Comparison of ENCODE assay signal across 9 cellular contexts in the genomic region with DNA sequence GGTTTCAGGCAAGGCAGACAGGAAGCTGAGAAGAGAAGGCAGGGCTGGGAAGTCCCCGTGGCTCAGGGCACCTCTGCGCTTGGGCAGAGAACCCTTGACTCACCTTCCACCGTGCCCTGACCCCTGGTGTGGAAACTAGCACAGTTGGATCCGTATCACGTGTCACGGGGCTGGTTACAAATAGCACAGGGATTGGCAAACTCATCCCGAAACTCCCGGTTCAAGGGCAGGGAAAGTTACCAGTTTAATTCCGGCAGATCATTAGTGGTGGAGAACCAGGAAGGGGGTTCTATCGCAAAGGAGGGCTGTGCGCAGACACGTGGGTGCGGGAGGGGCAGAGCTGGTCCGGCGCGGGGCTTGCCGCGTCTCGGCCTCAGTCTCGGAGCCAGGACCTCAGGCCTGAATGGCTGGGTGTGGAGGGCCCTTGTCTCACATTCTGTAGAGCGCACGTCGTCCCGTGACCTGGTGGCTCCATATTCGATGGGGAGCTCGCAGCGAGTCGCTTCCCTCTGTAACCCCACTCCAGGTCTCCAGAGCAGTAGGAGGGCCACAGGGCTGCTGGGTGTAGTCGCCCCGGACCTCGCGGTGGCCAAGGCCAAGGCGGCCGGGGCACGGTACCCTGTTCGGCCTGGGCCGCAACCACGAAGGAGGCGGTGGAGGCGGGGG. TPM values are rescaled to one million over a fixed set of nuclear protein-coding genes. Genes with fewer than 3 reads are reported as not detected.
A peak's percentile ranks its signal among the peaks of the same experiment; 100 is the strongest.
DNase-seq lines count a peak whose midpoint lies in the region; ATAC-seq, FAIRE-seq and TF ChIP-seq lines count a peak whose summit lies in the region.
"Had no signal": no experiment of that assay in that cellular context is flagged by ENCODE, and none has a peak within 500 bp of the region (broad histone marks: within the 10 kb centered on the region; RNA-seq: fewer than 3 reads in every experiment).

No MANE protein-coding gene starts in this region.

- 44% methylated on average over 12 of the region's 40 CpGs; no CpG with 5 or more reads in 1 of the 2 experiments for WGBS in IMR-90 (ENCODE audit: extremely low coverage in 2 of 2, insufficient read length in 1 of 2), 2 experiments
- WGBS in HepG2 (ENCODE audit: low lambda C conversion rate) = 34% methylated on average over 10 of the region's 40 CpGs

- TF ChIP-seq RAD21 in IMR-90 (IDR thresholded peaks at IDR 0.05; ENCODE audit: low read length) = no peak
- TF ChIP-seq RAD21 in HepG2 (CRISPR knock-in tag; IDR thresholded peaks at IDR 0.05) = no peak

- no peak overlapping the region for H3K18ac ChIP-seq in IMR-90 (ENCODE audit: low read depth, low read length)

- no peak overlapping the region for H2BK15ac ChIP-seq in IMR-90 (ENCODE audit: low read depth, low read length)

- H2BK120ac ChIP-seq in IMR-90 (ENCODE audit: low read depth, low read length) = no peak overlapping the region

- DNase-seq in IMR-90 = no peak
- no peak for DNase-seq in central memory CD8-positive, alpha-beta T cell (ENCODE audit: low spot score in 2 of 2)
- no peak for DNase-seq in HepG2 (ENCODE audit: low spot score)
- DNase-seq in stimulated activated naive B cell treated with anti-CD40 and anti-IgM and Interleukin-4, amounts not matched to agents 10 μg/mL and 1 μg/mL and 100 μg/mL, for 72 hours = no peak
- no peak for DNase-seq in NCI-H1694 treated with DMSO at 0.1 percent for 48 hours (lab: John Stamatoyannopoulos, UW)
- DNase-seq in NCI-H524 (lab: John Stamatoyannopoulos, UW) = no peak
- DNase-seq in NCI-H2196 treated with DMSO at 0.1 percent for 48 hours (lab: John Stamatoyannopoulos, UW; ENCODE audit: unreplicated experiment) = no peak

- POLR2A ChIA-PET in IMR-90 (lab: Charles Lee; ENCODE audit: unreplicated experiment) (no interaction called here), HepG2 (lab: Yijun Ruan, JAX) (no interaction called here)

- in situ Hi-C loops in IMR-90 (cut with MboI; ENCODE audit: low sequenced_read_pairs) = no loop called here
- in situ Hi-C loops in HepG2 (cut with HindIII; ENCODE audit: extremely low pct_ligation_motif_present, low pct_unique_long_range_greater_than_20kb) = no loop called here

- H2AK5ac ChIP-seq in IMR-90 (ENCODE audit: low read depth, low read length) = peak overlapping the region; percentile 47

- H2AK9ac ChIP-seq in IMR-90 (replicated peaks; ENCODE audit: low read depth, low read length, poor library complexity) = peak overlapping the region; percentile 63

- H3K4me3 Mint-ChIP-seq in central memory CD8-positive, alpha-beta T cell = peak overlapping the region; percentile 70
- peak overlapping the region; percentile 39 to 53 for H3K4me3 Mint-ChIP-seq in stimulated activated naive B cell treated with anti-CD40 and anti-IgM and Interleukin-4, amounts not matched to agents 10 μg/mL and 1 μg/mL and 100 μg/mL, for 72 hours

- no peak overlapping the region for H3K27ac Mint-ChIP-seq in central memory CD8-positive, alpha-beta T cell (ENCODE audit: low read depth)
- no peak overlapping the region for H3K27ac Mint-ChIP-seq in stimulated activated naive B cell treated with anti-CD40 and anti-IgM and Interleukin-4, amounts not matched to agents 10 μg/mL and 1 μg/mL and 100 μg/mL, for 72 hours

- BruUV-seq in IMR-90 (replicated peaks; lab: Mats Ljungman, UMichigan) (no TSS peak), HepG2 (replicated peaks; lab: Mats Ljungman, UMichigan) (no TSS peak)

- ATAC-seq in IMR-90 (ENCODE audit: low read depth) = no peak
- peak; percentile 46 for ATAC-seq in central memory CD8-positive, alpha-beta T cell (replicated peaks; ENCODE audit: extremely low read depth, poor library complexity, severe bottlenecking)
- ATAC-seq in HepG2 = peak; percentile 18
- peak; percentile 44 to 68 for ATAC-seq in stimulated activated naive B cell treated with anti-CD40 and anti-IgM and Interleukin-4, amounts not matched to agents 10 μg/mL and 1 μg/mL and 100 μg/mL, for 72 hours (replicated peaks)
- ATAC-seq in HG02763 (IDR thresholded peaks at IDR 0.05; ENCODE audit: unreplicated experiment) = no peak

- intact Hi-C loops in IMR-90 (cut with micrococcal nuclease) (no loop called here), HepG2 (cut with micrococcal nuclease; ENCODE audit: unreplicated experiment) (no loop called here)

- H3K9me3 ChIP-seq in IMR-90 (ENCODE audit: control insufficient read depth, insufficient read depth, low read length) (peaks cover 3% of the 10 kb centered on the region), HepG2 (ENCODE audit: low read length) (no peaks in the 10 kb centered on the region)

- H3K4me1 Mint-ChIP-seq in central memory CD8-positive, alpha-beta T cell = peaks cover 33% of the 10 kb centered on the region
- H3K4me1 Mint-ChIP-seq in stimulated activated naive B cell treated with anti-CD40 and anti-IgM and Interleukin-4, amounts not matched to agents 10 μg/mL and 1 μg/mL and 100 μg/mL, for 72 hours = peaks cover 9% of the 10 kb centered on the region in 2 donors

- H2BK5ac ChIP-seq in IMR-90 (ENCODE audit: low read depth, low read length, poor library complexity, severe bottlenecking) = no peak overlapping the region

- TF ChIP-seq POLR2A in IMR-90 (IDR thresholded peaks at IDR 0.05; ENCODE audit: low read depth, low read length) = no peak
- no peak for TF ChIP-seq POLR2A in HepG2 (IDR thresholded peaks at IDR 0.05; ENCODE audit: insufficient read depth in 1 of 2, low read depth in 2 of 2, low read length in 2 of 2)

- H3K27me3 ChIP-seq in IMR-90 (ENCODE audit: control insufficient read depth, insufficient read depth, low read length) (peaks cover 3% of the 10 kb centered on the region; the same call in 1 of the 2 replicates), HepG2 (ENCODE audit: control insufficient read depth in 1 of 2, insufficient read depth in 2 of 2, low read length in 2 of 2) (peaks cover 11 to 86% of the 10 kb centered on the region in 2 experiments)

- H4K5ac ChIP-seq in IMR-90 (ENCODE audit: low read depth, low read length) = no peak overlapping the region

- H2AFZ ChIP-seq in IMR-90 (replicated peaks; ENCODE audit: low read length, poor library complexity) = peak overlapping the region; percentile 90
- H2AFZ ChIP-seq in HepG2 (ENCODE audit: low read length) = no peak overlapping the region

- TF ChIP-seq CTCF in IMR-90 (conservative IDR thresholded peaks at IDR 0.05; ENCODE audit: low read depth, low read length) = no peak
- no peak for TF ChIP-seq CTCF in HepG2 (CRISPR knock-in tag; IDR thresholded peaks at IDR 0.05)

- H3K56ac ChIP-seq in IMR-90 (ENCODE audit: extremely low read depth, insufficient read depth, low read length) = no peak overlapping the region

- H3K4me1 ChIP-seq in IMR-90 (ENCODE audit: control insufficient read depth, insufficient read depth, low read length) (peaks cover 14% of the 10 kb centered on the region), HepG2 (ENCODE audit: insufficient read depth, low read length) (peaks cover 6% of the 10 kb centered on the region; the same call in 1 of the 2 replicates)

- no peak overlapping the region for H3K14ac ChIP-seq in IMR-90 (replicated peaks; ENCODE audit: low read depth, low read length)

- H3K4ac ChIP-seq in IMR-90 (ENCODE audit: low read depth, low read length) = no peak overlapping the region

- no peaks in the 10 kb centered on the region for H3K36me3 Mint-ChIP-seq in central memory CD8-positive, alpha-beta T cell (ENCODE audit: insufficient read depth)
- no peaks in the 10 kb centered on the region for H3K36me3 Mint-ChIP-seq in stimulated activated naive B cell treated with anti-CD40 and anti-IgM and Interleukin-4, amounts not matched to agents 10 μg/mL and 1 μg/mL and 100 μg/mL, for 72 hours

- peaks cover 49% of the 10 kb centered on the region for H3K27me3 Mint-ChIP-seq in central memory CD8-positive, alpha-beta T cell
- peaks cover 51 to 74% of the 10 kb centered on the region in 2 donors for H3K27me3 Mint-ChIP-seq in stimulated activated naive B cell treated with anti-CD40 and anti-IgM and Interleukin-4, amounts not matched to agents 10 μg/mL and 1 μg/mL and 100 μg/mL, for 72 hours

- H3K9me3 Mint-ChIP-seq in central memory CD8-positive, alpha-beta T cell = no peaks in the 10 kb centered on the region
- peaks cover 0 to 5% of the 10 kb centered on the region in 2 donors for H3K9me3 Mint-ChIP-seq in stimulated activated naive B cell treated with anti-CD40 and anti-IgM and Interleukin-4, amounts not matched to agents 10 μg/mL and 1 μg/mL and 100 μg/mL, for 72 hours

- H3K36me3 ChIP-seq in IMR-90 (ENCODE audit: control insufficient read depth, insufficient read depth, low read length) (no peaks in the 10 kb centered on the region), HepG2 (replicated peaks in 1 of 2; ENCODE audit: control insufficient read depth in 1 of 2, insufficient read depth in 2 of 2, low read length in 2 of 2) (no peaks in the 10 kb centered on the region)

- TF ChIP-seq EP300 in HepG2 (IDR thresholded peaks at IDR 0.05; ENCODE audit: low read depth in 2 of 2, low read length in 2 of 2) (no peak), HepG2 (CRISPR knock-in tag; IDR thresholded peaks at IDR 0.05; ENCODE audit: borderline replicate concordance) (no peak)

- no peak overlapping the region for H3K27ac ChIP-seq in IMR-90 (ENCODE audit: insufficient read depth, low read length)
- no peak overlapping the region for H3K27ac ChIP-seq in HepG2 (ENCODE audit: extremely low read length, insufficient read depth, low read length)
- H3K27ac ChIP-seq: KMS-11 had no signal

- H3K9ac ChIP-seq in IMR-90 (ENCODE audit: low read depth, low read length) = no peak overlapping the region
- no peak overlapping the region for H3K9ac ChIP-seq in HepG2 (ENCODE audit: insufficient read depth, low read depth, low read length)
- H3K9ac ChIP-seq: KMS-11 had no signal

- peaks cover 9% of the 10 kb centered on the region for H3K9me1 ChIP-seq in IMR-90 (ENCODE audit: insufficient read depth, low read length)

- H3K4me2 ChIP-seq in IMR-90 (ENCODE audit: low read depth, low read length) = no peak overlapping the region
- H3K4me2 ChIP-seq in HepG2 (ENCODE audit: low read depth, low read length) = no peak overlapping the region; the same call in 1 of the 2 replicates
- H3K4me2 ChIP-seq: KMS-11 had no signal

- no peaks in the 10 kb centered on the region for H3K79me2 ChIP-seq in HepG2 (ENCODE audit: insufficient read depth, low read length)

- CTCF ChIA-PET in IMR-90 (lab: Yijun Ruan, JAX) (no interaction called here), HepG2 (lab: Yijun Ruan, JAX; ENCODE audit: low intra/inter-chr PET ratio, low total read pairs) (no interaction called here)

- H3K4me3 ChIP-seq in IMR-90 (ENCODE audit: insufficient read depth, low read depth, low read length) (no peak overlapping the region), HepG2 (replicated peaks in 1 of 3; ENCODE audit: insufficient read depth in 1 of 3, low read depth in 2 of 3, low read length in 3 of 3) (peak overlapping the region in 1 of 3 experiments; percentile 55; a peak in 1 of 6 replicates)

- no peak for FAIRE-seq in HepG2 (lab: Jason Lieb, UNC)

- no peaks in the 10 kb centered on the region for H3K79me1 ChIP-seq in IMR-90 (ENCODE audit: low read depth in 1 of 2, low read length in 2 of 2)

- H2BK20ac ChIP-seq in IMR-90 (ENCODE audit: low read depth, low read length) = no peak overlapping the region

- no peak overlapping the region for H4K91ac ChIP-seq in IMR-90 (ENCODE audit: insufficient read depth, low read depth, low read length)

- H4K8ac ChIP-seq in IMR-90 (ENCODE audit: low read depth in 2 of 2, low read length in 2 of 2) = no peak overlapping the region

- H4K20me1 ChIP-seq in IMR-90 (ENCODE audit: insufficient read depth, low read length) = peaks cover 10% of the 10 kb centered on the region
- no peaks in the 10 kb centered on the region for H4K20me1 ChIP-seq in HepG2 (ENCODE audit: insufficient read depth, low read length)

- dilution Hi-C loops in IMR-90 (cut with HindIII; ENCODE audit: low sequenced_read_pairs, unreplicated experiment) = no loop called here

- no peak overlapping the region for H3K23ac ChIP-seq in IMR-90 (ENCODE audit: low read depth, low read length)

RNA-seq across cellular contexts. Expression of a gene that starts 0.8 kb away (rescaled TPM):
- 3.0 and 3.3 TPM in 2 replicates for total RNA-seq in IMR-90 (2012; rRNA removed)
- 4.9 and 5.1 TPM in 2 replicates for polyA plus RNA-seq in IMR-90 (2012; rRNA removed)
- polyA plus RNA-seq in IMR-90 (2012; cell fraction: cytosol; rRNA removed) = 9.6 and 12.6 TPM in 2 replicates
- 3.5 and 4.1 TPM in 2 replicates for polyA plus RNA-seq in IMR-90 (2012; cell fraction: nucleus; rRNA removed; ENCODE audit: low replicate concordance)
- total RNA-seq in HepG2 (2016; rRNA removed; fragmentation: Illumina TruSeq; extraction: Trizol) = not detected in 2 replicates
- total RNA-seq in HepG2 (2016; cell fraction: cytosol; rRNA removed; fragmentation: Illumina TruSeq; extraction: Trizol; ENCODE audit: low read depth) = not detected in 2 replicates
- total RNA-seq in HepG2 (2016; cell fraction: insoluble cytoplasmic fraction; rRNA removed; fragmentation: Illumina TruSeq; extraction: Trizol) = not detected in 2 replicates
- total RNA-seq in HepG2 (2016; cell fraction: membrane; rRNA removed; fragmentation: Illumina TruSeq; extraction: Trizol) = not detected in 2 replicates
- not detected in 2 replicates for total RNA-seq in HepG2 (2016; cell fraction: nucleus; rRNA removed; fragmentation: Illumina TruSeq; extraction: Trizol)
- polyA plus RNA-seq in HepG2 (2011; rRNA removed) = 0.12 TPM in 1 of 2 replicates, not detected in the other
- polyA plus RNA-seq in HepG2 (2011; cell fraction: cytosol; rRNA removed) = not detected in 2 replicates
- not detected in 2 replicates for polyA plus RNA-seq in HepG2 (2011; cell fraction: nucleus; rRNA removed)
- polyA plus RNA-seq in HepG2 (2012) = not detected in 2 replicates
- polyA plus RNA-seq in HepG2 (2016; cell fraction: cytosol; fragmentation: Illumina TruSeq; extraction: Trizol; ENCODE audit: low read depth) = not detected in 2 replicates
- polyA plus RNA-seq in HepG2 (2016; cell fraction: insoluble cytoplasmic fraction; fragmentation: Illumina TruSeq; extraction: Trizol; ENCODE audit: low read depth) = not detected in 2 replicates
- polyA plus RNA-seq in HepG2 (2016; cell fraction: membrane; fragmentation: Illumina TruSeq; extraction: Trizol; ENCODE audit: low read depth) = not detected in 2 replicates
- not detected in 2 replicates for polyA plus RNA-seq in HepG2 (2016; cell fraction: nucleus; fragmentation: Illumina TruSeq; extraction: Trizol; ENCODE audit: insufficient read depth, low read depth)
- 0.19 TPM in 1 of 2 replicates, not detected in the other for polyA minus RNA-seq in HepG2 (2011; rRNA and poly(A)+ RNA removed; ENCODE audit: low replicate concordance)
- polyA minus RNA-seq in HepG2 (2011; cell fraction: cytosol; rRNA and poly(A)+ RNA removed) = not detected in 2 replicates
- polyA minus RNA-seq in HepG2 (2011; cell fraction: nucleus; rRNA and poly(A)+ RNA removed) = not detected in 2 replicates

RNA-seq across cellular contexts. Expression of a gene that starts 53.4 kb away (rescaled TPM):
- total RNA-seq in IMR-90 (2012; rRNA removed) (not detected in 2 replicates), HepG2 (2016; rRNA removed; fragmentation: Illumina TruSeq; extraction: Trizol) (not detected in 2 replicates)
- polyA plus RNA-seq in IMR-90 (2012; rRNA removed) (not detected in 2 replicates), HepG2 (2011; rRNA removed) (not detected in 2 replicates)
- not detected in 2 replicates for polyA plus RNA-seq in IMR-90 (2012; cell fraction: cytosol; rRNA removed)
- polyA plus RNA-seq in IMR-90 (2012; cell fraction: nucleus; rRNA removed; ENCODE audit: low replicate concordance) = not detected in 2 replicates
- not detected in 2 replicates for total RNA-seq in HepG2 (2016; cell fraction: cytosol; rRNA removed; fragmentation: Illumina TruSeq; extraction: Trizol; ENCODE audit: low read depth)
- total RNA-seq in HepG2 (2016; cell fraction: insoluble cytoplasmic fraction; rRNA removed; fragmentation: Illumina TruSeq; extraction: Trizol) = not detected in 2 replicates
- not detected in 2 replicates for total RNA-seq in HepG2 (2016; cell fraction: membrane; rRNA removed; fragmentation: Illumina TruSeq; extraction: Trizol)
- not detected in 2 replicates for total RNA-seq in HepG2 (2016; cell fraction: nucleus; rRNA removed; fragmentation: Illumina TruSeq; extraction: Trizol)
- not detected in 2 replicates for polyA plus RNA-seq in HepG2 (2011; cell fraction: cytosol; rRNA removed)
- polyA plus RNA-seq in HepG2 (2011; cell fraction: nucleus; rRNA removed) = not detected in 2 replicates
- polyA plus RNA-seq in HepG2 (2012) = not detected in 2 replicates
- polyA plus RNA-seq in HepG2 (2016; cell fraction: cytosol; fragmentation: Illumina TruSeq; extraction: Trizol; ENCODE audit: low read depth) = not detected in 2 replicates
- polyA plus RNA-seq in HepG2 (2016; cell fraction: insoluble cytoplasmic fraction; fragmentation: Illumina TruSeq; extraction: Trizol; ENCODE audit: low read depth) = not detected in 2 replicates
- polyA plus RNA-seq in HepG2 (2016; cell fraction: membrane; fragmentation: Illumina TruSeq; extraction: Trizol; ENCODE audit: low read depth) = not detected in 2 replicates
- polyA plus RNA-seq in HepG2 (2016; cell fraction: nucleus; fragmentation: Illumina TruSeq; extraction: Trizol; ENCODE audit: insufficient read depth, low read depth) = not detected in 2 replicates
- not detected in 2 replicates for polyA minus RNA-seq in HepG2 (2011; rRNA and poly(A)+ RNA removed; ENCODE audit: low replicate concordance)
- polyA minus RNA-seq in HepG2 (2011; cell fraction: cytosol; rRNA and poly(A)+ RNA removed) = not detected in 2 replicates
- polyA minus RNA-seq in HepG2 (2011; cell fraction: nucleus; rRNA and poly(A)+ RNA removed) = not detected in 2 replicates

Comparison
In these comparisons a context has a peak if more than half of its experiments do, and no peak if none do; other contexts are left out.
1. ATAC-seq: peak in central memory CD8-positive, alpha-beta T cell (single experiment), HepG2 (single experiment) and stimulated activated naive B cell treated with anti-CD40 and anti-IgM and Interleukin-4, amounts not matched to agents 10 μg/mL and 1 μg/mL and 100 μg/mL, for 72 hours (2 of 2); none in IMR-90 (single experiment) and HG02763 (single experiment).